Comparison of ENCODE assay signal across 15 cellular contexts in the genomic region with DNA sequence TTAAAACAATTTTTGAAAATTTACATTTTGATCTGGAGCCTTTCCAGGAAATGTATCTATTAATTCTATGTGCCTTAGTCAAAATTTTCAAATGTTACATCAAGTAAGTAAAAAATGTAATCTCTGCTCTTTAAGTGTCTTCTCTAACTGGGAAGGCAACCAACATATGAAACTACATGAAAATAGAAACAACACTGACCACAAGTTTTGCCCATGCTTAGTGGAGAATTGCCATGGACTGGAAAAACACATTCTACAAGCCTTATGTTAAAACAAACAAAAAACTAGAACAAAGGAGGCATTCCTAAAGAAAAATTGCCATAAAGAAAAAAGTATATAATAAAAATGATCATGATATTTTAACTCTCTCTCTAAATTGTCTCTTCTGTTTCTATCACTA.
A peak's percentile ranks its signal among the peaks of the same experiment; 100 is the strongest.
DNase-seq lines count a peak whose midpoint lies in the region; ATAC-seq and TF ChIP-seq lines count a peak whose summit lies in the region.
"Had no signal": no experiment of that assay in that cellular context is flagged by ENCODE, and none has a peak within 500 bp of the region (broad histone marks: within the 10 kb centered on the region; RNA-seq: fewer than 3 reads in every experiment).

No MANE protein-coding gene starts in this region.

- H4K20me1 ChIP-seq in neural progenitor cell (ENCODE audit: low read depth), result no peaks in the 10 kb centered on the region

- no peaks in the 10 kb centered on the region for H3K27me3 ChIP-seq in neural progenitor cell

- no peaks in the 10 kb centered on the region for H3K79me2 ChIP-seq in neural progenitor cell (ENCODE audit: low read depth)

- H3K9me3 ChIP-seq in neural progenitor cell (ENCODE audit: low read depth), result no peaks in the 10 kb centered on the region
- H3K9me3 ChIP-seq: SJSA1 had no signal

- peaks cover 1% of the 10 kb centered on the region for H3K27me3 Mint-ChIP-seq in neural progenitor cell (ENCODE audit: insufficient read depth, low read depth)
- H3K27me3 Mint-ChIP-seq in activated CD8-positive, alpha-beta T cell treated with anti-CD3 and anti-CD28 coated beads, Interleukin-2, amount 10 ng/mL, durations not matched to agents 7 days and 5 days (ENCODE audit: low read depth), result peaks cover 14% of the 10 kb centered on the region

- TF ChIP-seq CTCF in neural progenitor cell (IDR thresholded peaks at IDR 0.05), result no peak

- no peaks in the 10 kb centered on the region for H3F3A ChIP-seq in neural progenitor cell (ENCODE audit: low read depth)

- no peak overlapping the region for H3K4me3 ChIP-seq in neural progenitor cell
- H3K4me3 ChIP-seq: SJSA1 had no signal

- CTCF ChIA-PET in activated CD8-positive, alpha-beta T cell treated with anti-CD3 and anti-CD28 coated beads, Interleukin-2, amount 10 ng/mL, durations not matched to agents 7 days and 5 days (lab: Charles Lee), result no interaction called here

- H3K36me3 Mint-ChIP-seq in neural progenitor cell, result peaks cover 3% of the 10 kb centered on the region
- H3K36me3 Mint-ChIP-seq in activated CD8-positive, alpha-beta T cell treated with anti-CD3 and anti-CD28 coated beads, Interleukin-2, amount 10 ng/mL, durations not matched to agents 7 days and 5 days (ENCODE audit: low read depth), result no peaks in the 10 kb centered on the region
- H3K36me3 Mint-ChIP-seq: CD14-positive monocyte had no signal

- no peak overlapping the region for H3K4me2 ChIP-seq in neural progenitor cell

- peaks cover 14% of the 10 kb centered on the region for H3K4me1 ChIP-seq in neural progenitor cell
- H3K4me1 ChIP-seq: SJSA1 had no signal

- no peak overlapping the region for H3K27ac ChIP-seq in neural progenitor cell
- H3K27ac ChIP-seq: SJSA1 had no signal

- H3K4me3 Mint-ChIP-seq in neural progenitor cell, result no peak overlapping the region
- H3K4me3 Mint-ChIP-seq in activated CD8-positive, alpha-beta T cell treated with anti-CD3 and anti-CD28 coated beads, Interleukin-2, amount 10 ng/mL, durations not matched to agents 7 days and 5 days, result no peak overlapping the region
- H3K4me3 Mint-ChIP-seq: CD14-positive monocyte had no signal

- ATAC-seq in HG02973 (IDR thresholded peaks at IDR 0.05; ENCODE audit: unreplicated experiment), result peak; percentile 21
- ATAC-seq in HG03565 (IDR thresholded peaks at IDR 0.05; ENCODE audit: unreplicated experiment), result no peak
- ATAC-seq in activated CD8-positive, alpha-beta T cell treated with anti-CD3 and anti-CD28 coated beads, Interleukin-2, amount 10 ng/mL, durations not matched to agents 7 days and 5 days, result no peak
- ATAC-seq: Panc1 had no signal

- peak overlapping the region; percentile 17 for H3K27ac Mint-ChIP-seq in neural progenitor cell
- no peak overlapping the region for H3K27ac Mint-ChIP-seq in activated CD8-positive, alpha-beta T cell treated with anti-CD3 and anti-CD28 coated beads, Interleukin-2, amount 10 ng/mL, durations not matched to agents 7 days and 5 days
- H3K27ac Mint-ChIP-seq: CD14-positive monocyte had no signal

- H3K4me1 Mint-ChIP-seq in neural progenitor cell, result peaks cover 26% of the 10 kb centered on the region
- no peaks in the 10 kb centered on the region for H3K4me1 Mint-ChIP-seq in activated CD8-positive, alpha-beta T cell treated with anti-CD3 and anti-CD28 coated beads, Interleukin-2, amount 10 ng/mL, durations not matched to agents 7 days and 5 days (ENCODE audit: low read depth)
- H3K4me1 Mint-ChIP-seq: CD14-positive monocyte had no signal

- peaks cover 9% of the 10 kb centered on the region for H3K9me3 Mint-ChIP-seq in neural progenitor cell
- H3K9me3 Mint-ChIP-seq in activated CD8-positive, alpha-beta T cell treated with anti-CD3 and anti-CD28 coated beads, Interleukin-2, amount 10 ng/mL, durations not matched to agents 7 days and 5 days (ENCODE audit: insufficient read depth), result no peaks in the 10 kb centered on the region

- POLR2A ChIA-PET in activated CD8-positive, alpha-beta T cell treated with anti-CD3 and anti-CD28 coated beads, Interleukin-2, amount 10 ng/mL, durations not matched to agents 7 days and 5 days (lab: Charles Lee), result no interaction called here

- peak; percentile 29 for DNase-seq in RPMI7951 (ENCODE audit: low read depth)
- DNase-seq in brain pericyte (ENCODE audit: low read depth, low spot score), result peak; percentile 10
- DNase-seq in neural progenitor cell (ENCODE audit: low spot score), result no peak
- no peak for DNase-seq in activated CD8-positive, alpha-beta T cell treated with anti-CD3 and anti-CD28 coated beads, Interleukin-2, amount 10 ng/mL, durations not matched to agents 7 days and 5 days
- no peak for DNase-seq in activated naive CD4-positive, alpha-beta T cell treated with anti-CD3 and anti-CD28 coated beads, Interleukin-2, amount 50 U/mL, for 16 hours
- DNase-seq: NCI-H1092, NCI-H1436 treated with DMSO at 0.1 percent for 48 hours, NCI-H1930, NCI-H2227 treated with DMSO at 0.1 percent for 48 hours, NCI-H510A had no signal

- no peak overlapping the region for H3K9ac ChIP-seq in neural progenitor cell

- no peak overlapping the region for H2AFZ ChIP-seq in neural progenitor cell (replicated peaks)

- H3K36me3 ChIP-seq in neural progenitor cell, result no peaks in the 10 kb centered on the region
- H3K36me3 ChIP-seq: SJSA1 had no signal

Comparison
In these comparisons a context has a peak if more than half of its experiments do, and no peak if none do; other contexts are left out.
1. DNase-seq: peak in RPMI7951 (single experiment) and brain pericyte (single experiment); none in neural progenitor cell (single experiment), activated CD8-positive, alpha-beta T cell treated with anti-CD3 and anti-CD28 coated beads, Interleukin-2, amount 10 ng/mL, durations not matched to agents 7 days and 5 days (single experiment) and activated naive CD4-positive, alpha-beta T cell treated with anti-CD3 and anti-CD28 coated beads, Interleukin-2, amount 50 U/mL, for 16 hours (single experiment).